ENCODE assay signal across 12 cellular contexts in the genomic region with DNA sequence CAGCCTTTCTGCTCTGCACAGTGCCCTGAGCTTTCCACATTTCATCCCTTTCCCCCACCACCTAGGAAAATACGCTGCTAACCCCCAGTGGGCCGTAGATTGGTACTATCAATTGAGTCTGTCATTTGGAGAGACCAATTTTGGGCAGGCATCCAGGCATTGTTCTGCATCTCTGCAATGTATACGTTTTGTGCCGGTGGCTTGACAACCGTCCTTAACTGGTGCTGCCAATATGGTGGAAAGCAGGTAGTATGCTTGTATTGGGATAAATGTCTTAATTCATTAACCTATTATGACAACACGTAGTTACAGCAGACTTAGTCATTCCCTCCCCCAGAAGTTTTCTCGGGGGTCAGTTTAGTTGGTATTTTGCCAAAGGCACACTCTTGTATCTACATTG. TPM values are rescaled to one million over a fixed set of nuclear protein-coding genes. Genes with fewer than 3 reads are reported as not detected.
DNase-seq lines count a peak whose midpoint lies in the region; ATAC-seq and TF ChIP-seq lines count a peak whose summit lies in the region.
"Had no signal": no experiment of that assay in that cellular context is flagged by ENCODE, and none has a peak within 500 bp of the region (broad histone marks: within the 10 kb centered on the region; RNA-seq: fewer than 3 reads in every experiment).

No MANE protein-coding gene starts in this region.

- CTCF ChIA-PET in activated CD4-positive, alpha-beta T cell treated with anti-CD3 and anti-CD28 coated beads, Interleukin-2, amount 10 ng/mL, durations not matched to agents 7 days and 5 days (lab: Charles Lee) = no interaction called here

- H3K4me1 ChIP-seq in esophagus muscularis mucosa = peaks cover 25 to 28% (median 27%) of the 10 kb centered on the region in 4 donors
- peaks cover 14 to 16% (median 15%) of the 10 kb centered on the region in 3 donors for H3K4me1 ChIP-seq in skeletal muscle tissue (ENCODE audit: control insufficient read depth in 3 of 3, insufficient read depth in 3 of 3, low read length in 3 of 3)
- no peaks in the 10 kb centered on the region for H3K4me1 ChIP-seq in foreskin keratinocyte

- H3K9me3 ChIP-seq in SK-N-MC (ENCODE audit: low read depth, low read length) = no peaks in the 10 kb centered on the region
- H3K9me3 ChIP-seq in esophagus muscularis mucosa = no peaks in the 10 kb centered on the region
- no peaks in the 10 kb centered on the region for H3K9me3 ChIP-seq in skeletal muscle tissue (ENCODE audit: control insufficient read depth in 3 of 3, low read length in 3 of 3)
- H3K9me3 ChIP-seq: BLaER1 treated with 17β-estradiol and CSF1 and Interleukin-3, amounts not matched to agents 10 nM and 100 nM had no signal

- H3K9ac ChIP-seq in SK-N-MC (ENCODE audit: insufficient read length) (no peak overlapping the region), skeletal muscle tissue (ENCODE audit: low read depth in 1 of 3, low read length in 3 of 3) (peak overlapping the region in 2 of 3 donors; percentile 11 to 80)

- no peak overlapping the region for H3K27ac Mint-ChIP-seq in activated CD4-positive, alpha-beta T cell treated with anti-CD3 and anti-CD28 coated beads, Interleukin-2, amount 10 ng/mL, durations not matched to agents 7 days and 5 days

- H3K36me3 ChIP-seq in SK-N-MC (ENCODE audit: insufficient read depth, low read length) (no peaks in the 10 kb centered on the region), esophagus muscularis mucosa (no peaks in the 10 kb centered on the region), skeletal muscle tissue (ENCODE audit: control insufficient read depth in 3 of 3, insufficient read depth in 3 of 3, low read length in 3 of 3) (no peaks in the 10 kb centered on the region)
- H3K36me3 ChIP-seq: BLaER1 treated with 17β-estradiol and CSF1 and Interleukin-3, amounts not matched to agents 10 nM and 100 nM had no signal

- intact Hi-C loops in esophagus muscularis mucosa (cut with DNase I) = no loop called here

- ATAC-seq in GM21717 (IDR thresholded peaks at IDR 0.05; ENCODE audit: unreplicated experiment) = no peak
- no peak for ATAC-seq in foreskin keratinocyte

- H3K27ac ChIP-seq in SK-N-MC (peak overlapping the region; percentile 68; the same call in 1 of the 2 replicates), esophagus muscularis mucosa (replicated peaks in 1 of 4) (no peak overlapping the region), skeletal muscle tissue (ENCODE audit: low read depth, low read length) (no peak overlapping the region), foreskin keratinocyte (no peak overlapping the region)
- H3K27ac ChIP-seq: BLaER1 treated with 17β-estradiol and CSF1 and Interleukin-3, amounts not matched to agents 10 nM and 100 nM had no signal

- H3K9me3 Mint-ChIP-seq in activated CD4-positive, alpha-beta T cell treated with anti-CD3 and anti-CD28 coated beads, Interleukin-2, amount 10 ng/mL, durations not matched to agents 7 days and 5 days = no peaks in the 10 kb centered on the region

- DNase-seq in activated CD4-positive, alpha-beta T cell treated with anti-CD3 and anti-CD28 coated beads, Interleukin-2, amount 10 ng/mL, durations not matched to agents 7 days and 5 days = no peak
- no peak for DNase-seq in activated CD4-positive, alpha-beta T cell treated with anti-CD3 and anti-CD28 coated beads for 4 hours
- DNase-seq in SK-N-MC (ENCODE audit: low read depth, low spot score) (no peak), esophagus muscularis mucosa (ENCODE audit: extremely low spot score) (no peak), epidermal melanocyte (ENCODE audit: insufficient read length, low spot score) (no peak), foreskin keratinocyte (no peak)
- DNase-seq: NCI-H146, SHP77 had no signal

- POLR2A ChIA-PET in activated CD4-positive, alpha-beta T cell treated with anti-CD3 and anti-CD28 coated beads, Interleukin-2, amount 10 ng/mL, durations not matched to agents 7 days and 5 days (lab: Charles Lee) = no interaction called here

- H3K27me3 Mint-ChIP-seq in activated CD4-positive, alpha-beta T cell treated with anti-CD3 and anti-CD28 coated beads, Interleukin-2, amount 10 ng/mL, durations not matched to agents 7 days and 5 days = peaks cover 81% of the 10 kb centered on the region

- H3K4me1 Mint-ChIP-seq in activated CD4-positive, alpha-beta T cell treated with anti-CD3 and anti-CD28 coated beads, Interleukin-2, amount 10 ng/mL, durations not matched to agents 7 days and 5 days = peaks cover 24% of the 10 kb centered on the region

- peaks cover 1% of the 10 kb centered on the region for H3K36me3 Mint-ChIP-seq in activated CD4-positive, alpha-beta T cell treated with anti-CD3 and anti-CD28 coated beads, Interleukin-2, amount 10 ng/mL, durations not matched to agents 7 days and 5 days (ENCODE audit: low read depth)

- TF ChIP-seq CTCF in esophagus muscularis mucosa (IDR thresholded peaks at IDR 0.05) = no peak
- no peak for TF ChIP-seq CTCF in foreskin keratinocyte (conservative IDR thresholded peaks at IDR 0.05)

- WGBS in esophagus muscularis mucosa = 18% methylated on average over 7 of the region's 7 CpGs

- TF ChIP-seq POLR2A in esophagus muscularis mucosa (IDR thresholded peaks at IDR 0.05; ENCODE audit: low read depth) = no peak

- H3K27me3 ChIP-seq in esophagus muscularis mucosa = peaks cover 4 to 42% (median 21%) of the 10 kb centered on the region in 4 donors
- H3K27me3 ChIP-seq in skeletal muscle tissue (ENCODE audit: control insufficient read depth in 3 of 3, insufficient read depth in 3 of 3, low read length in 3 of 3) = peaks cover 0 to 3% (median 2%) of the 10 kb centered on the region in 3 donors
- H3K27me3 ChIP-seq in foreskin keratinocyte = peaks cover 99% of the 10 kb centered on the region

- no peak for TF ChIP-seq EP300 in esophagus muscularis mucosa (IDR thresholded peaks at IDR 0.05)

- H3K4me3 ChIP-seq in SK-N-MC (peak overlapping the region; percentile 80), esophagus muscularis mucosa (peak overlapping the region; percentile 63 to 75 (median 66)), skeletal muscle tissue (ENCODE audit: low read length in 3 of 3) (peak overlapping the region in 1 of 3 donors; percentile 89)

- H3K4me3 Mint-ChIP-seq in activated CD4-positive, alpha-beta T cell treated with anti-CD3 and anti-CD28 coated beads, Interleukin-2, amount 10 ng/mL, durations not matched to agents 7 days and 5 days = peak overlapping the region; percentile 72

RNA-seq across cellular contexts. Expression of gene ELMOD1, which starts 1.3 kb away (rescaled TPM):
- total RNA-seq in activated CD4-positive, alpha-beta T cell treated with anti-CD3 and anti-CD28 coated beads, Interleukin-2, amount 10 ng/mL, durations not matched to agents 7 days and 5 days = not detected
- 1 to 10 TPM in 1 of 4 donors, under 1 TPM in 3; 0.39 to 1.7 (median 0.54) TPM for total RNA-seq in esophagus muscularis mucosa
- 6.3 TPM for total RNA-seq in skeletal muscle tissue
- total RNA-seq in foreskin keratinocyte = not detected in 2 replicates
- polyA plus RNA-seq in foreskin keratinocyte = 0.04 TPM in 2 replicates
- total RNA-seq: GM12878 had no signal
- polyA plus RNA-seq: GM12878 had no signal

RNA-seq across cellular contexts. Expression of gene ALKBH8, which starts 26.7 kb away (rescaled TPM):
- total RNA-seq in activated CD4-positive, alpha-beta T cell treated with anti-CD3 and anti-CD28 coated beads, Interleukin-2, amount 10 ng/mL, durations not matched to agents 7 days and 5 days = 1 to 10 TPM; 8.3 to 8.9 TPM
- total RNA-seq in esophagus muscularis mucosa = 1 to 10 TPM; 4.1 to 5.8 (median 5.4) TPM
- 3.7 TPM for total RNA-seq in skeletal muscle tissue
- 12.1 and 12.9 TPM in 2 replicates for total RNA-seq in foreskin keratinocyte
- 2.8 TPM in 2 replicates for polyA plus RNA-seq in foreskin keratinocyte
